1 cellular context compared by ENCODE assay signal in genomic region chr5:178435321-178436238, GRCh38.
TF ChIP-seq lines count a peak whose summit lies in the region.

No MANE protein-coding gene starts in this region.

TF ChIP-seq in H1, 55 proteins besides CTCF, POLR2A, EP300 and RAD21:
- no peak for TF ChIP-seq SRF (IDR thresholded peaks at IDR 0.05; ENCODE audit: low read depth, low read length)
- no peak for TF ChIP-seq ASH2L (IDR thresholded peaks at IDR 0.05; ENCODE audit: low read length)
- TF ChIP-seq CEBPB (IDR thresholded peaks at IDR 0.05; ENCODE audit: low read depth, low read length): no peak
- no peak for TF ChIP-seq SAP30 (IDR thresholded peaks at IDR 0.05; ENCODE audit: insufficient read depth, insufficient replicate concordance, low read length)
- no peak for TF ChIP-seq HDAC6 (IDR thresholded peaks at IDR 0.05; ENCODE audit: low read depth, low read length)
- no peak for TF ChIP-seq EGR1 (IDR thresholded peaks at IDR 0.05; ENCODE audit: borderline replicate concordance, low read depth, low read length)
- TF ChIP-seq RNF2 (IDR thresholded peaks at IDR 0.05; ENCODE audit: borderline replicate concordance, low read depth, low read length, missing control alignments, poor library complexity, severe bottlenecking): no peak
- no peak for TF ChIP-seq YY1 (IDR thresholded peaks at IDR 0.05; ENCODE audit: low read depth, low read length)
- no peak for TF ChIP-seq FOSL1 (IDR thresholded peaks at IDR 0.05; ENCODE audit: insufficient read depth, low read depth, low read length)
- TF ChIP-seq SIX5 (IDR thresholded peaks at IDR 0.05; ENCODE audit: low read depth, low read length): no peak
- no peak for TF ChIP-seq TAF1 (IDR thresholded peaks at IDR 0.05; ENCODE audit: low read depth, low read length)
- TF ChIP-seq, protein P1, sequence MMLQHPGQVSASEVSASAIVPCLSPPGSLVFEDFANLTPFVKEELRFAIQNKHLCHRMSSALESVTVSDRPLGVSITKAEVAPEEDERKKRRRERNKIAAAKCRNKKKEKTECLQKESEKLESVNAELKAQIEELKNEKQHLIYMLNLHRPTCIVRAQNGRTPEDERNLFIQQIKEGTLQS (IDR thresholded peaks at IDR 0.05; ENCODE audit: insufficient read depth, low read depth, low read length): no peak
- no peak for TF ChIP-seq BRCA1 (IDR thresholded peaks at IDR 0.05; ENCODE audit: low read depth, low read length)
- TF ChIP-seq CHD2 (IDR thresholded peaks at IDR 0.05; ENCODE audit: low read length): no peak
